In genomic region chr13:113418722-113419049, GRCh38 we compare ENCODE assay signal across 15 cellular contexts. TPM values are rescaled to one million over a fixed set of nuclear protein-coding genes. Genes with fewer than 3 reads are reported as not detected.
DNase-seq lines count a peak whose midpoint lies in the region; ATAC-seq, FAIRE-seq and TF ChIP-seq lines count a peak whose summit lies in the region.
"Had no signal": no experiment of that assay in that cellular context is flagged by ENCODE, and none has a peak within 500 bp of the region (broad histone marks: within the 10 kb centered on the region; RNA-seq: fewer than 3 reads in every experiment).

No MANE protein-coding gene starts in this region.

- H3K4me3 ChIP-seq in BLaER1 (no peak overlapping the region), bronchial epithelial cell (ENCODE audit: low read depth, low read length) (no peak overlapping the region), gastrocnemius medialis (no peak overlapping the region), gastroesophageal sphincter (no peak overlapping the region)
- no peak overlapping the region for H3K4me3 ChIP-seq in BLaER1 treated with 17β-estradiol and CSF1 and Interleukin-3, amounts not matched to agents 10 nM and 100 nM
- H3K4me3 ChIP-seq: A549 had no signal

- TF ChIP-seq CTCF in bronchial epithelial cell (IDR thresholded peaks at IDR 0.05; ENCODE audit: insufficient read depth, low read length, severe bottlenecking) (no peak), gastrocnemius medialis (IDR thresholded peaks at IDR 0.05 in 4 of 5, conservative IDR thresholded peaks at IDR 0.05 in 1 of 5) (no peak), gastroesophageal sphincter (IDR thresholded peaks at IDR 0.05) (no peak)

- in situ Hi-C loops in gastrocnemius medialis (cut with MboI; ENCODE audit: low sequenced_read_pairs in 4 of 4) = no loop called here

- TF ChIP-seq EP300 in gastroesophageal sphincter (IDR thresholded peaks at IDR 0.05) = no peak

- H3K4me1 ChIP-seq in BLaER1 (peaks cover 87% of the 10 kb centered on the region), gastrocnemius medialis (peaks cover 11 to 12% of the 10 kb centered on the region in 2 donors), gastroesophageal sphincter (peaks cover 0 to 37% (median 12%) of the 10 kb centered on the region in 3 donors)
- peaks cover 69 to 87% (median 78%) of the 10 kb centered on the region in 10 experiments for H3K4me1 ChIP-seq in BLaER1 treated with 17β-estradiol and CSF1 and Interleukin-3, amounts not matched to agents 10 nM and 100 nM
- H3K4me1 ChIP-seq: A549, BE2C had no signal

- FAIRE-seq in bronchial epithelial cell (lab: Jason Lieb, UNC) = peak; percentile 77
- FAIRE-seq: A549, GM19239, H54 had no signal

- no peak overlapping the region for H3K9ac ChIP-seq in BLaER1
- H3K9ac ChIP-seq in BLaER1 treated with 17β-estradiol and CSF1 and Interleukin-3, amounts not matched to agents 10 nM and 100 nM = no peak overlapping the region

- WGBS in gastroesophageal sphincter (ENCODE audit: low coverage in 1 of 2), 2 donors = 100% methylated on average over 1 of the region's 1 CpG; no CpG with 5 or more reads in 1 of the 2 donors

- no peak overlapping the region for H3K27ac ChIP-seq in BLaER1
- no peak overlapping the region for H3K27ac ChIP-seq in BLaER1 treated with 17β-estradiol and CSF1 and Interleukin-3, amounts not matched to agents 10 nM and 100 nM
- peak overlapping the region; percentile 99 to 100 (median 100) for H3K27ac ChIP-seq in gastrocnemius medialis
- no peak overlapping the region for H3K27ac ChIP-seq in gastroesophageal sphincter
- H3K27ac ChIP-seq: A549 had no signal

- H3K4me2 ChIP-seq in BLaER1 = peak overlapping the region; percentile 89
- peak overlapping the region; percentile 78 to 92 (median 87); a peak in 19 of 22 replicates for H3K4me2 ChIP-seq in BLaER1 treated with 17β-estradiol and CSF1 and Interleukin-3, amounts not matched to agents 10 nM and 100 nM
- H3K4me2 ChIP-seq: A549 had no signal

- TF ChIP-seq POLR2A in gastrocnemius medialis (IDR thresholded peaks at IDR 0.05) (no peak), gastroesophageal sphincter (IDR thresholded peaks at IDR 0.05) (no peak)

- H3K36me3 ChIP-seq in BLaER1 (no peaks in the 10 kb centered on the region; the same call in 1 of the 2 replicates), bronchial epithelial cell (ENCODE audit: control insufficient read depth, insufficient read depth, low read length) (no peaks in the 10 kb centered on the region), gastrocnemius medialis (peaks cover 0 to 27% of the 10 kb centered on the region in 2 donors), gastroesophageal sphincter (no peaks in the 10 kb centered on the region)
- H3K36me3 ChIP-seq in BLaER1 treated with 17β-estradiol and CSF1 and Interleukin-3, amounts not matched to agents 10 nM and 100 nM = peaks cover 0 to under 1% (median 0%) of the 10 kb centered on the region in 11 experiments; a peak in 4 of 22 replicates
- H3K36me3 ChIP-seq: BE2C had no signal

- no peak for ATAC-seq in gastrocnemius medialis
- no peak for ATAC-seq in HG03354 (IDR thresholded peaks at IDR 0.05; ENCODE audit: poor library complexity, severe bottlenecking, unreplicated experiment)
- ATAC-seq in gastroesophageal sphincter = no peak
- ATAC-seq: A549 had no signal

- H3K27me3 ChIP-seq in BLaER1 = peaks cover 35% of the 10 kb centered on the region
- peaks cover 30 to 61% (median 44%) of the 10 kb centered on the region in 11 experiments for H3K27me3 ChIP-seq in BLaER1 treated with 17β-estradiol and CSF1 and Interleukin-3, amounts not matched to agents 10 nM and 100 nM
- peaks cover 9% of the 10 kb centered on the region for H3K27me3 ChIP-seq in bronchial epithelial cell (ENCODE audit: control insufficient read depth, insufficient read depth, low read length)
- H3K27me3 ChIP-seq in gastrocnemius medialis = no peaks in the 10 kb centered on the region
- no peaks in the 10 kb centered on the region for H3K27me3 ChIP-seq in gastroesophageal sphincter

- intact Hi-C loops in gastrocnemius medialis (cut with DNase I; ENCODE audit: low total_unique reads) = loop anchor here (10.0 kb wide), 1 partner anchor 406 kb away; no protein-coding TSS in a partner anchor

- H3K9me3 ChIP-seq in BLaER1 = no peaks in the 10 kb centered on the region
- no peaks in the 10 kb centered on the region; a peak in 1 of 22 replicates for H3K9me3 ChIP-seq in BLaER1 treated with 17β-estradiol and CSF1 and Interleukin-3, amounts not matched to agents 10 nM and 100 nM (replicated peaks in 1 of 11)
- H3K9me3 ChIP-seq in gastrocnemius medialis = no peaks in the 10 kb centered on the region
- no peaks in the 10 kb centered on the region for H3K9me3 ChIP-seq in gastroesophageal sphincter
- H3K9me3 ChIP-seq: A549, BE2C, Caco-2 had no signal

- no peak for DNase-seq in bronchial epithelial cell (ENCODE audit: low read depth)
- no peak for DNase-seq in gastrocnemius medialis
- DNase-seq in activated CD8-positive, alpha-beta memory T cell treated with anti-CD3 and anti-CD28 coated beads, Interleukin-2, amount 50 U/mL, for 48 hours = no peak
- DNase-seq: BE2C; Caco-2; CD8-positive, alpha-beta memory T cell; DND-41; GDM1 had no signal

- H4K20me1 ChIP-seq in BLaER1 = peaks cover 10% of the 10 kb centered on the region; the same call in 1 of the 2 replicates
- H4K20me1 ChIP-seq in BLaER1 treated with 17β-estradiol and CSF1 and Interleukin-3, amounts not matched to agents 10 nM and 100 nM = peaks cover 0 to 33% (median 0%) of the 10 kb centered on the region in 11 experiments; a peak in 8 of 22 replicates

RNA-seq across cellular contexts. Expression of gene ADPRHL1, which starts 34.6 kb away (rescaled TPM):
- total RNA-seq in bronchial epithelial cell (0.26 and 1.0 TPM in 2 replicates), gastrocnemius medialis (100 to 1,000 TPM; 224 to 354 (median 295) TPM), gastroesophageal sphincter (10 to 100 TPM in 1 of 4 donors, 1 to 10 TPM in 3; 4.7 to 33.8 (median 8.9) TPM)

RNA-seq across cellular contexts. Expression of gene GRTP1, which starts 54.8 kb away (rescaled TPM):
- 7.6 and 9.3 TPM in 2 replicates for total RNA-seq in bronchial epithelial cell
- total RNA-seq in gastrocnemius medialis = 1 to 10 TPM; 2.6 to 8.8 (median 6.0) TPM
- 10 to 100 TPM in 2 of 4 donors, 1 to 10 TPM in 2; 4.7 to 14.0 (median 8.5) TPM for total RNA-seq in gastroesophageal sphincter
- total RNA-seq: CD8-positive, alpha-beta memory T cell had no signal

Comparison
In these comparisons a context has a peak if more than half of its experiments do, and no peak if none do; other contexts are left out.
1. H3K27ac ChIP-seq: peak in gastrocnemius medialis (4 of 4); none in BLaER1 (single experiment), BLaER1 treated with 17β-estradiol and CSF1 and Interleukin-3, amounts not matched to agents 10 nM and 100 nM (0 of 11) and gastroesophageal sphincter (0 of 4).
2. RNA of gene ADPRHL1, which starts 34.6 kb away (total RNA-seq): 224 to 354 TPM in gastrocnemius medialis; 4.7 to 33.8 TPM in gastroesophageal sphincter and 0.26 to 1.0 TPM in bronchial epithelial cell; every median in the first group is over 4 times any median in the second.